Comparison of ENCODE assay signal across 1 cellular context in the genomic region with DNA sequence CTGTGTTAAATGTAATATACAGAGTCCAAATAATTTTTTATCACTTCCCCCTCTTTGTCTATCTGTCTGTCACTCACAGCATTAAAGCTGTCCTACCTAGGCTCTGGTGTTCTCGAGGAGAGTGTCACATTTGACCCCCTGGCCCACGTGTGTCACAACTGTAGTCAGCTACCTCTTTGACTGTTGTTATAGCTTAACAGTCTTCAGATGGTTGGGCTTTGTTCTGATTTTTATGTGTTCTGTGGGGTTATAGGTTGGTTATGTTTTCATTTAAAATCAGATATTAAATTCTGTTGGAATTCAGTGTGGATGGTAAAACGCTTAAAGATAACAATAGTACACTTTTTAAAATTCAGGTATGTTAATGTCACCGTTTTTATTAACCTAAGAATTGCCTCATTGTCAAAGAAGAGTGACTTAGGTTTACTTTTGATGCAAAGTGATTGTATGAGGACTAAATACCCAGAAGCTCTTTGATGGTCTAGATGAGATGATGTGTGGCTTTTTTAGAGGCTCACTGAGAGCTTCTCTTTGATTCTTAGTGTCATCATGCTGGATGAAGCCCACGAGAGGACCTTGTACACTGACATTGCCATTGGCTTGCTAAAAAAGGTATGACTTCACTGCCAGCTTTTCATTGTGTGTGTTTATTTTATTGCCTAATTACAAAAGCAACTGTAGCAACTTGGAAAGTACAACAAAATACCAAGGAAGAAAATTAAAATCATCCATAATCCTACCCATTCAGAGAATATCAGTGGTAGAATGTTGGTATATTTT.
TF ChIP-seq lines count a peak whose summit lies in the region.

No MANE protein-coding gene starts in this region.

TF ChIP-seq in HepG2, 621 proteins besides CTCF, POLR2A, EP300 and RAD21 (continued from another document):
- TF ChIP-seq, protein P1, sequence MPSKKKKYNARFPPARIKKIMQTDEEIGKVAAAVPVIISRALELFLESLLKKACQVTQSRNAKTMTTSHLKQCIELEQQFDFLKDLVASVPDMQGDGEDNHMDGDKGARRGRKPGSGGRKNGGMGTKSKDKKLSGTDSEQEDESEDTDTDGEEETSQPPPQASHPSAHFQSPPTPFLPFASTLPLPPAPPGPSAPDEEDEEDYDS (CRISPR knock-in tag; IDR thresholded peaks at IDR 0.05) = no peak
- no peak for TF ChIP-seq ZNF264 (CRISPR knock-in tag; IDR thresholded peaks at IDR 0.05)
- TF ChIP-seq NFYB (CRISPR knock-in tag; IDR thresholded peaks at IDR 0.05) = no peak
